2 cellular contexts compared by ENCODE assay signal in the genomic region with DNA sequence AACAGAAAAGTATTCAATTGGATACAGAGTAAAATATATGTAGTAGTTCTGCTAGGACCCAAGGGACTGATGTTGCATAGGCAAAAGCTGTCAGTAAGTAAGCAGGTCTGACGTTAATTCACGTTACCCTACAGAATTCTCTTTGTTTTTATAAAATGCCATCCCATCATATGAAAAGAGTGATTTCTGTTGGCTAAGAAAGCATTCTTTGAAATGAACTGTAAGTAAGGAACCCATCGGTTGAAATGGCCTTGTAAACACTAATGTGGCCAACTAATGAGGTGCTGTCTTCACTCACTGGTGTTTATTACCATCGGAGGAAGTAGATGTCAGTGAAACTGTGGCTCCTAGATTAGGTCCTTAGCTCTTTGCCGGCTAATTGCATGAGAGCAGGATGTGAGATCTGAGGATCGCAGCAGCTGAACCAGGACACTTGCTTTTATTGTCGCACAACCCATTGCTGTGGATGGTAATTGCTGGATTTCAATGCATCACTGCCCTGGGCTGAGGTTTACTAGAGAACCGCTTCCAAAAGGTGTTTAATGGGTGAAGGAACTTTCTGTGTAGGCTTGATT.
A peak's percentile ranks its signal among the peaks of the same experiment; 100 is the strongest.
TF ChIP-seq lines count a peak whose summit lies in the region.

No MANE protein-coding gene starts in this region.

TF ChIP-seq in HepG2, 621 proteins besides CTCF, POLR2A, EP300 and RAD21:
- no peak for TF ChIP-seq TAF1 (CRISPR knock-in tag; IDR thresholded peaks at IDR 0.05)
- no peak for TF ChIP-seq RELA (CRISPR knock-in tag; IDR thresholded peaks at IDR 0.05)
- TF ChIP-seq, protein P1, sequence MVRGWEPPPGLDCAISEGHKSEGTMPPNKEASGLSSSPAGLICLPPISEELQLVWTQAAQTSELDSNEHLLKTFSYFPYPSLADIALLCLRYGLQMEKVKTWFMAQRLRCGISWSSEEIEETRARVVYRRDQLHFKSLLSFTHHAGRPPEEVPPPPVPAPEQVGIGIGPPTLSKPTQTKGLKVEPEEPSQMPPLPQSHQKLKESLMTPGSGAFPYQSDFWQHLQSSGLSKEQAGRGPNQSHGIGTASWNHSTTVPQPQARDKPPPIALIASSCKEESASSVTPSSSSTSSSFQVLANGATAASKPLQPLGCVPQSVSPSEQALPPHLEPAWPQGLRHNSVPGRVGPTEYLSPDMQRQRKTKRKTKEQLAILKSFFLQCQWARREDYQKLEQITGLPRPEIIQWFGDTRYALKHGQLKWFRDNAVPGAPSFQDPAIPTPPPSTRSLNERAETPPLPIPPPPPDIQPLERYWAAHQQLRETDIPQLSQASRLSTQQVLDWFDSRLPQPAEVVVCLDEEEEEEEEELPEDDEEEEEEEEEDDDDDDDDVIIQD (CRISPR knock-in tag; IDR thresholded peaks at IDR 0.05; ENCODE audit: low read depth) = no peak
- TF ChIP-seq, protein P2, sequence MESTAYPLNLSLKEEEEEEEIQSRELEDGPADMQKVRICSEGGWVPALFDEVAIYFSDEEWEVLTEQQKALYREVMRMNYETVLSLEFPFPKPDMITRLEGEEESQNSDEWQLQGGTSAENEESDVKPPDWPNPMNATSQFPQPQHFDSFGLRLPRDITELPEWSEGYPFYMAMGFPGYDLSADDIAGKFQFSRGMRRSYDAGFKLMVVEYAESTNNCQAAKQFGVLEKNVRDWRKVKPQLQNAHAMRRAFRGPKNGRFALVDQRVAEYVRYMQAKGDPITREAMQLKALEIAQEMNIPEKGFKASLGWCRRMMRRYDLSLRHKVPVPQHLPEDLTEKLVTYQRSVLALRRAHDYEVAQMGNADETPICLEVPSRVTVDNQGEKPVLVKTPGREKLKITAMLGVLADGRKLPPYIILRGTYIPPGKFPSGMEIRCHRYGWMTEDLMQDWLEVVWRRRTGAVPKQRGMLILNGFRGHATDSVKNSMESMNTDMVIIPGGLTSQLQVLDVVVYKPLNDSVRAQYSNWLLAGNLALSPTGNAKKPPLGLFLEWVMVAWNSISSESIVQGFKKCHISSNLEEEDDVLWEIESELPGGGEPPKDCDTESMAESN (CRISPR knock-in tag; conservative IDR thresholded peaks at IDR 0.05) = no peak
- no peak for TF ChIP-seq PITX1 (CRISPR knock-in tag; IDR thresholded peaks at IDR 0.05)
- no peak for TF ChIP-seq YY1 (IDR thresholded peaks at IDR 0.05; ENCODE audit: insufficient read depth, insufficient replicate concordance, low read depth, low read length)
- TF ChIP-seq PRMT3 (CRISPR knock-in tag; IDR thresholded peaks at IDR 0.05; ENCODE audit: borderline replicate concordance, low read depth) = no peak
- no peak for TF ChIP-seq CENPT (CRISPR knock-in tag; IDR thresholded peaks at IDR 0.05; ENCODE audit: low read depth)
- TF ChIP-seq, protein P3, sequence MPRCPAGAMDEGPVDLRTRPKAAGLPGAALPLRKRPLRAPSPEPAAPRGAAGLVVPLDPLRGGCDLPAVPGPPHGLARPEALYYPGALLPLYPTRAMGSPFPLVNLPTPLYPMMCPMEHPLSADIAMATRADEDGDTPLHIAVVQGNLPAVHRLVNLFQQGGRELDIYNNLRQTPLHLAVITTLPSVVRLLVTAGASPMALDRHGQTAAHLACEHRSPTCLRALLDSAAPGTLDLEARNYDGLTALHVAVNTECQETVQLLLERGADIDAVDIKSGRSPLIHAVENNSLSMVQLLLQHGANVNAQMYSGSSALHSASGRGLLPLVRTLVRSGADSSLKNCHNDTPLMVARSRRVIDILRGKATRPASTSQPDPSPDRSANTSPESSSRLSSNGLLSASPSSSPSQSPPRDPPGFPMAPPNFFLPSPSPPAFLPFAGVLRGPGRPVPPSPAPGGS (CRISPR knock-in tag; IDR thresholded peaks at IDR 0.05) = no peak
- no peak for TF ChIP-seq ZNF30 (CRISPR knock-in tag; IDR thresholded peaks at IDR 0.05)
- no peak for TF ChIP-seq ZKSCAN5 (CRISPR knock-in tag; IDR thresholded peaks at IDR 0.05)
- TF ChIP-seq, protein P4, sequence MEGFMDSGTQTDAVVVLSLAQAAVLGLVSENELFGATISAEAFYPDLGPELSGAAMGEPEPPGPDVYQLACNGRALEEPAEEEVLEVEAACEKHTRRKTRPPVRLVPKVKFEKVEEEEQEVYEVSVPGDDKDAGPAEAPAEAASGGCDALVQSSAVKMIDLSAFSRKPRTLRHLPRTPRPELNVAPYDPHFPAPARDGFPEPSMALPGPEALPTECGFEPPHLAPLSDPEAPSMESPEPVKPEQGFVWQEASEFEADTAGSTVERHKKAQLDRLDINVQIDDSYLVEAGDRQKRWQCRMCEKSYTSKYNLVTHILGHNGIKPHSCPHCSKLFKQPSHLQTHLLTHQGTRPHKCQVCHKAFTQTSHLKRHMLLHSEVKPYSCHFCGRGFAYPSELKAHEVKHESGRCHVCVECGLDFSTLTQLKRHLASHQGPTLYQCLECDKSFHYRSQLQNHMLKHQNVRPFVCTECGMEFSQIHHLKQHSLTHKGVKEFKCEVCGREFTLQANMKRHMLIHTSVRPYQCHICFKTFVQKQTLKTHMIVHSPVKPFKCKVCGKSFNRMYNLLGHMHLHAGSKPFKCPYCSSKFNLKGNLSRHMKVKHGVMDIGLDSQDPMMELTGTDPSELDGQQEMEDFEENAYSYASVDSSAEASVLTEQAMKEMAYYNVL (CRISPR knock-in tag; IDR thresholded peaks at IDR 0.05; ENCODE audit: borderline replicate concordance) = no peak
- TF ChIP-seq BHLHE40 (IDR thresholded peaks at IDR 0.05; ENCODE audit: low read length) = no peak
- no peak for TF ChIP-seq ZEB1 (IDR thresholded peaks at IDR 0.05; ENCODE audit: insufficient replicate concordance, low read depth)
- no peak for TF ChIP-seq EZH2 (conservative IDR thresholded peaks at IDR 0.05; ENCODE audit: low read depth, low read length)
- TF ChIP-seq ZBTB20 (CRISPR knock-in tag; IDR thresholded peaks at IDR 0.05; ENCODE audit: borderline replicate concordance, low read depth) = no peak
- no peak for TF ChIP-seq GTF3A (CRISPR knock-in tag; conservative IDR thresholded peaks at IDR 0.05)
- no peak for TF ChIP-seq RXRA (CRISPR knock-in tag; IDR thresholded peaks at IDR 0.05)
- no peak for TF ChIP-seq ZKSCAN8 (CRISPR knock-in tag; IDR thresholded peaks at IDR 0.05; ENCODE audit: borderline replicate concordance)

TF ChIP-seq in K562, 482 proteins besides CTCF, POLR2A, EP300 and RAD21:
- TF ChIP-seq, protein P5, sequence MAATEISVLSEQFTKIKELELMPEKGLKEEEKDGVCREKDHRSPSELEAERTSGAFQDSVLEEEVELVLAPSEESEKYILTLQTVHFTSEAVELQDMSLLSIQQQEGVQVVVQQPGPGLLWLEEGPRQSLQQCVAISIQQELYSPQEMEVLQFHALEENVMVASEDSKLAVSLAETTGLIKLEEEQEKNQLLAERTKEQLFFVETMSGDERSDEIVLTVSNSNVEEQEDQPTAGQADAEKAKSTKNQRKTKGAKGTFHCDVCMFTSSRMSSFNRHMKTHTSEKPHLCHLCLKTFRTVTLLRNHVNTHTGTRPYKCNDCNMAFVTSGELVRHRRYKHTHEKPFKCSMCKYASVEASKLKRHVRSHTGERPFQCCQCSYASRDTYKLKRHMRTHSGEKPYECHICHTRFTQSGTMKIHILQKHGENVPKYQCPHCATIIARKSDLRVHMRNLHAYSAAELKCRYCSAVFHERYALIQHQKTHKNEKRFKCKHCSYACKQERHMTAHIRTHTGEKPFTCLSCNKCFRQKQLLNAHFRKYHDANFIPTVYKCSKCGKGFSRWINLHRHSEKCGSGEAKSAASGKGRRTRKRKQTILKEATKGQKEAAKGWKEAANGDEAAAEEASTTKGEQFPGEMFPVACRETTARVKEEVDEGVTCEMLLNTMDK (IDR thresholded peaks at IDR 0.05; ENCODE audit: borderline replicate concordance, insufficient read depth, low read depth, low read length, poor library complexity, severe bottlenecking) = no peak
- TF ChIP-seq, protein P6, sequence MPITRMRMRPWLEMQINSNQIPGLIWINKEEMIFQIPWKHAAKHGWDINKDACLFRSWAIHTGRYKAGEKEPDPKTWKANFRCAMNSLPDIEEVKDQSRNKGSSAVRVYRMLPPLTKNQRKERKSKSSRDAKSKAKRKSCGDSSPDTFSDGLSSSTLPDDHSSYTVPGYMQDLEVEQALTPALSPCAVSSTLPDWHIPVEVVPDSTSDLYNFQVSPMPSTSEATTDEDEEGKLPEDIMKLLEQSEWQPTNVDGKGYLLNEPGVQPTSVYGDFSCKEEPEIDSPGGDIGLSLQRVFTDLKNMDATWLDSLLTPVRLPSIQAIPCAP (CRISPR knock-in tag; IDR thresholded peaks at IDR 0.05; ENCODE audit: borderline replicate concordance) = no peak
- TF ChIP-seq POLR2AphosphoS5 (IDR thresholded peaks at IDR 0.05; ENCODE audit: control insufficient read depth, insufficient read depth, low read depth, low read length) (0 out of 2 replicates have a peak, but pooled peaks have one; percentile 33), HOXB6 (CRISPR knock-in tag; IDR thresholded peaks at IDR 0.05; ENCODE audit: borderline replicate concordance) (no peak), OTX1 (CRISPR knock-in tag; IDR thresholded peaks at IDR 0.05) (no peak), GABPB2 (CRISPR knock-in tag; conservative IDR thresholded peaks at IDR 0.05) (no peak)
- TF ChIP-seq, protein P7, sequence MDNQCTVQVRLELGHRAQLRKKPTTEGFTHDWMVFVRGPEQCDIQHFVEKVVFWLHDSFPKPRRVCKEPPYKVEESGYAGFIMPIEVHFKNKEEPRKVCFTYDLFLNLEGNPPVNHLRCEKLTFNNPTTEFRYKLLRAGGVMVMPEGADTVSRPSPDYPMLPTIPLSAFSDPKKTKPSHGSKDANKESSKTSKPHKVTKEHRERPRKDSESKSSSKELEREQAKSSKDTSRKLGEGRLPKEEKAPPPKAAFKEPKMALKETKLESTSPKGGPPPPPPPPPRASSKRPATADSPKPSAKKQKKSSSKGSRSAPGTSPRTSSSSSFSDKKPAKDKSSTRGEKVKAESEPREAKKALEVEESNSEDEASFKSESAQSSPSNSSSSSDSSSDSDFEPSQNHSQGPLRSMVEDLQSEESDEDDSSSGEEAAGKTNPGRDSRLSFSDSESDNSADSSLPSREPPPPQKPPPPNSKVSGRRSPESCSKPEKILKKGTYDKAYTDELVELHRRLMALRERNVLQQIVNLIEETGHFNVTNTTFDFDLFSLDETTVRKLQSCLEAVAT (IDR thresholded peaks at IDR 0.05) = no peak
